ENCODE assay signal across 20 cellular contexts in the genomic region with DNA sequence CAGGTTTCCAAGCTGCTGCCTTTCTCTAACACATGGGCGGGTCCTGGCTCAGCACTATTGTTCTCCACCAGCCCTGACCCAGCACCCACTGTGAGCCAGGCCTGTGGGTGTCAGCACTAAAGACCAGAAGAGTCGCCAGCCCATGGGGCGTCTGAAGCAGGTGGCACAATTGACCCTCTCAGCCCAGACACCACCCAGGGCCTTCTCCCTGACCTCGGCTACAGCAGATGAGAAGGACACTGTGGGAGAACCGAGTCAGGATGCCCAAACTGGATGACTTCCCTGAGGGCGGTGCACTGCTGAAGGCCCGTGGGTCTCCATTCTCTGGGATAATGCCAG.
DNase-seq lines count a peak whose midpoint lies in the region; ATAC-seq lines count a peak whose summit lies in the region.
"Had no signal": no experiment of that assay in that cellular context is flagged by ENCODE, and none has a peak within 500 bp of the region (broad histone marks: within the 10 kb centered on the region; RNA-seq: fewer than 3 reads in every experiment).

No MANE protein-coding gene starts in this region.

- H3K4ac ChIP-seq in trophoblast cell (ENCODE audit: low read depth, low read length) = no peak overlapping the region

- H2AFZ ChIP-seq in trophoblast cell (ENCODE audit: insufficient read depth, low read length, poor library complexity) = no peak overlapping the region

- no peak overlapping the region for H2BK5ac ChIP-seq in trophoblast cell (ENCODE audit: low read depth, low read length, poor library complexity)

- H4K12ac ChIP-seq in trophoblast cell (ENCODE audit: low read depth, low read length) = no peak overlapping the region

- H3K27me3 Mint-ChIP-seq in activated naive CD8-positive, alpha-beta T cell = no peaks in the 10 kb centered on the region
- H3K27me3 Mint-ChIP-seq in activated naive CD8-positive, alpha-beta T cell treated with anti-CD3 and anti-CD28 coated beads for 36 hours = no peaks in the 10 kb centered on the region
- H3K27me3 Mint-ChIP-seq in activated naive CD8-positive, alpha-beta T cell treated with anti-CD3 and anti-CD28 coated beads, Interleukin-2, amount 50 U/mL, for 24 hours = peaks cover 4% of the 10 kb centered on the region
- peaks cover 2% of the 10 kb centered on the region for H3K27me3 Mint-ChIP-seq in activated T-helper 2 cell treated with anti-CD3 and anti-CD28 coated beads, Interferon-gamma antibody, Interleukin-2, Interleukin-4, amounts not matched to agents 10 μg/mL and 5 μg/mL and 100 μg/mL, durations not matched to agents 14 hours and 24 hours and 36 hours (ENCODE audit: low read depth)

- no CpG with 5 or more reads among the region's 7 CpGs for WGBS in trophoblast cell (ENCODE audit: extremely low coverage, insufficient coverage, insufficient read length)

- H3K27ac ChIP-seq in trophoblast cell (ENCODE audit: low read depth, low read length) = no peak overlapping the region
- H3K27ac ChIP-seq: SK-N-MC had no signal

- H3K9me3 Mint-ChIP-seq in activated naive CD8-positive, alpha-beta T cell (ENCODE audit: low read depth) = no peaks in the 10 kb centered on the region
- H3K9me3 Mint-ChIP-seq in activated naive CD8-positive, alpha-beta T cell treated with anti-CD3 and anti-CD28 coated beads for 36 hours = no peaks in the 10 kb centered on the region
- H3K9me3 Mint-ChIP-seq in activated naive CD8-positive, alpha-beta T cell treated with anti-CD3 and anti-CD28 coated beads, Interleukin-2, amount 50 U/mL, for 24 hours = no peaks in the 10 kb centered on the region
- no peaks in the 10 kb centered on the region for H3K9me3 Mint-ChIP-seq in activated T-helper 2 cell treated with anti-CD3 and anti-CD28 coated beads, Interferon-gamma antibody, Interleukin-2, Interleukin-4, amounts not matched to agents 10 μg/mL and 5 μg/mL and 100 μg/mL, durations not matched to agents 14 hours and 24 hours and 36 hours
- H3K9me3 Mint-ChIP-seq: CD14-positive monocyte had no signal

- H3K18ac ChIP-seq in trophoblast cell (ENCODE audit: low read length) = no peak overlapping the region

- no peak overlapping the region for H3K23ac ChIP-seq in trophoblast cell (ENCODE audit: low read length)

- H3K4me2 ChIP-seq in trophoblast cell (ENCODE audit: low read length) = no peak overlapping the region

- no peak overlapping the region for H3K4me3 ChIP-seq in trophoblast cell (ENCODE audit: low read depth, low read length)
- H3K4me3 ChIP-seq: SK-N-MC had no signal

- H3K4me1 ChIP-seq in trophoblast cell (ENCODE audit: control insufficient read depth in 1 of 2, insufficient read depth in 2 of 2, low read length in 2 of 2) = peaks cover 0 to 13% of the 10 kb centered on the region in 2 experiments

- no peak overlapping the region for H4K8ac ChIP-seq in trophoblast cell (ENCODE audit: low read depth, low read length)

- no peak overlapping the region for H2BK12ac ChIP-seq in trophoblast cell (ENCODE audit: low read length)

- H3K36me3 Mint-ChIP-seq in activated naive CD8-positive, alpha-beta T cell = no peaks in the 10 kb centered on the region
- H3K36me3 Mint-ChIP-seq in activated naive CD8-positive, alpha-beta T cell treated with anti-CD3 and anti-CD28 coated beads for 36 hours = no peaks in the 10 kb centered on the region
- no peaks in the 10 kb centered on the region for H3K36me3 Mint-ChIP-seq in activated naive CD8-positive, alpha-beta T cell treated with anti-CD3 and anti-CD28 coated beads, Interleukin-2, amount 50 U/mL, for 24 hours (ENCODE audit: low read depth)
- H3K36me3 Mint-ChIP-seq in activated T-helper 2 cell treated with anti-CD3 and anti-CD28 coated beads, Interferon-gamma antibody, Interleukin-2, Interleukin-4, amounts not matched to agents 10 μg/mL and 5 μg/mL and 100 μg/mL, durations not matched to agents 14 hours and 24 hours and 36 hours (ENCODE audit: low read depth) = no peaks in the 10 kb centered on the region

- peaks cover 6% of the 10 kb centered on the region for H3K4me1 Mint-ChIP-seq in activated naive CD8-positive, alpha-beta T cell (ENCODE audit: low read depth)
- peaks cover 20% of the 10 kb centered on the region for H3K4me1 Mint-ChIP-seq in activated naive CD8-positive, alpha-beta T cell treated with anti-CD3 and anti-CD28 coated beads for 36 hours
- peaks cover 29% of the 10 kb centered on the region for H3K4me1 Mint-ChIP-seq in activated naive CD8-positive, alpha-beta T cell treated with anti-CD3 and anti-CD28 coated beads, Interleukin-2, amount 50 U/mL, for 24 hours
- H3K4me1 Mint-ChIP-seq in activated T-helper 2 cell treated with anti-CD3 and anti-CD28 coated beads, Interferon-gamma antibody, Interleukin-2, Interleukin-4, amounts not matched to agents 10 μg/mL and 5 μg/mL and 100 μg/mL, durations not matched to agents 14 hours and 24 hours and 36 hours (ENCODE audit: low read depth) = peaks cover 15% of the 10 kb centered on the region

- no peaks in the 10 kb centered on the region for H3K27me3 ChIP-seq in trophoblast cell (ENCODE audit: insufficient read depth, low read length)

- peak overlapping the region; percentile 10 for H3K27ac Mint-ChIP-seq in activated naive CD8-positive, alpha-beta T cell
- H3K27ac Mint-ChIP-seq in activated naive CD8-positive, alpha-beta T cell treated with anti-CD3 and anti-CD28 coated beads for 36 hours = no peak overlapping the region
- peak overlapping the region; percentile 78 for H3K27ac Mint-ChIP-seq in activated naive CD8-positive, alpha-beta T cell treated with anti-CD3 and anti-CD28 coated beads, Interleukin-2, amount 50 U/mL, for 24 hours
- no peak overlapping the region for H3K27ac Mint-ChIP-seq in activated T-helper 2 cell treated with anti-CD3 and anti-CD28 coated beads, Interferon-gamma antibody, Interleukin-2, Interleukin-4, amounts not matched to agents 10 μg/mL and 5 μg/mL and 100 μg/mL, durations not matched to agents 14 hours and 24 hours and 36 hours
- H3K27ac Mint-ChIP-seq: CD14-positive monocyte had no signal

- intact Hi-C loops in activated T-helper 2 cell treated with anti-CD3 and anti-CD28 coated beads, Interferon-gamma antibody, Interleukin-2, Interleukin-4, amounts not matched to agents 10 μg/mL and 5 μg/mL and 100 μg/mL, durations not matched to agents 14 hours and 24 hours and 36 hours (cut with micrococcal nuclease) = no loop called here

- peak overlapping the region; percentile 34 for H4K91ac ChIP-seq in trophoblast cell (ENCODE audit: low read depth, low read length)

- H3K4me3 Mint-ChIP-seq in activated naive CD8-positive, alpha-beta T cell = no peak overlapping the region
- no peak overlapping the region for H3K4me3 Mint-ChIP-seq in activated naive CD8-positive, alpha-beta T cell treated with anti-CD3 and anti-CD28 coated beads for 36 hours
- H3K4me3 Mint-ChIP-seq in activated naive CD8-positive, alpha-beta T cell treated with anti-CD3 and anti-CD28 coated beads, Interleukin-2, amount 50 U/mL, for 24 hours = no peak overlapping the region
- H3K4me3 Mint-ChIP-seq in activated T-helper 2 cell treated with anti-CD3 and anti-CD28 coated beads, Interferon-gamma antibody, Interleukin-2, Interleukin-4, amounts not matched to agents 10 μg/mL and 5 μg/mL and 100 μg/mL, durations not matched to agents 14 hours and 24 hours and 36 hours (ENCODE audit: low read depth) = no peak overlapping the region
- H3K4me3 Mint-ChIP-seq: CD14-positive monocyte had no signal

- no peak for ATAC-seq in activated naive CD8-positive, alpha-beta T cell treated with anti-CD3 and anti-CD28 coated beads, Interleukin-2, amount 50 U/mL, for 24 hours
- ATAC-seq: HCT116 had no signal

- no peaks in the 10 kb centered on the region for H3K9me3 ChIP-seq in trophoblast cell (ENCODE audit: insufficient read depth, low read depth, low read length)

- DNase-seq in activated naive CD8-positive, alpha-beta T cell treated with anti-CD3 and anti-CD28 coated beads for 36 hours = no peak
- no peak for DNase-seq in activated naive CD8-positive, alpha-beta T cell treated with anti-CD3 and anti-CD28 coated beads, Interleukin-2, amount 50 U/mL, for 24 hours
- DNase-seq in trophoblast cell (no peak), activated gamma-delta T cell treated with Interleukin-2 at 50 U/mL for 16 hours (no peak), COLO829 (ENCODE audit: low spot score) (no peak)
- no peak for DNase-seq in activated T-helper 2 cell treated with anti-CD3 and anti-CD28 coated beads, Interferon-gamma antibody, Interleukin-2, Interleukin-4, amounts not matched to agents 10 μg/mL and 5 μg/mL and 100 μg/mL, durations not matched to agents 14 hours and 24 hours and 36 hours (ENCODE audit: low spot score)
- DNase-seq: DMS153, DND-41, Karpas-422, NCI-H1092 treated with DMSO at 0.1 percent for 48 hours, NCI-H1436 treated with DMSO at 0.1 percent for 48 hours, NCI-H187 treated with DMSO at 0.1 percent for 48 hours, NCI-H2171 treated with DMSO at 0.1 percent for 48 hours, NCI-H524, NCI-H774, SIG-M5 had no signal

- no peak overlapping the region for H2BK120ac ChIP-seq in trophoblast cell (ENCODE audit: insufficient read depth, low read length, poor library complexity)

- H3K79me2 ChIP-seq in trophoblast cell (ENCODE audit: control insufficient read depth, insufficient read depth, low read length, poor library complexity) = peaks cover 2% of the 10 kb centered on the region

- no peak overlapping the region for H2AK5ac ChIP-seq in trophoblast cell (ENCODE audit: low read length)

- no peak overlapping the region for H3K14ac ChIP-seq in trophoblast cell (ENCODE audit: low read length)

- no peaks in the 10 kb centered on the region for H3K36me3 ChIP-seq in trophoblast cell (ENCODE audit: control insufficient read depth in 1 of 2, insufficient read depth in 2 of 2, low read length in 2 of 2)

- H3K9ac ChIP-seq in trophoblast cell (ENCODE audit: low read length) = no peak overlapping the region

- H3K79me1 ChIP-seq in trophoblast cell (ENCODE audit: low read length) = no peaks in the 10 kb centered on the region

Comparison
In these comparisons a context has a peak if more than half of its experiments do, and no peak if none do; other contexts are left out.
1. H3K27ac Mint-ChIP-seq: peak in activated naive CD8-positive, alpha-beta T cell (single experiment) and activated naive CD8-positive, alpha-beta T cell treated with anti-CD3 and anti-CD28 coated beads, Interleukin-2, amount 50 U/mL, for 24 hours (single experiment); none in activated naive CD8-positive, alpha-beta T cell treated with anti-CD3 and anti-CD28 coated beads for 36 hours (single experiment) and activated T-helper 2 cell treated with anti-CD3 and anti-CD28 coated beads, Interferon-gamma antibody, Interleukin-2, Interleukin-4, amounts not matched to agents 10 μg/mL and 5 μg/mL and 100 μg/mL, durations not matched to agents 14 hours and 24 hours and 36 hours (single experiment).